21 cellular contexts compared by ENCODE assay signal in the genomic region with DNA sequence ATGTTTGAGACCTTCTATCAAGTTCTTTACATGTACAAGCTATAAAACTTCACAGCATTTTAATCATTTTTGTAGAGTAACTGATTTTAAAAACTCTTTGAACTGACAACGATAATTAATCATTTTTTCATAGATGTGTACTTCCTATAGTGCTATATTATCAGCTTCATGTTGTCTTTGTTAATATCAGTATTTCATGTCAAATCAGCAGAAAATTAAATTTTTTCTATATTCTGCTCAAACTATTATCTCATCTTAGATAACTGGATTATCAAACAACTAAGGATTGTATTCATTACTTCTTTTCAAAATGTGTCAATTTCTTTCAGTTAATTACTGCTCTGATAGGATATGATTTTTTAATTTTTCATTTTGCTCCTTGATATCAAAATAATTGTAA.
DNase-seq lines count a peak whose midpoint lies in the region; ATAC-seq, FAIRE-seq and TF ChIP-seq lines count a peak whose summit lies in the region.
"Had no signal": no experiment of that assay in that cellular context is flagged by ENCODE, and none has a peak within 500 bp of the region (broad histone marks: within the 10 kb centered on the region; RNA-seq: fewer than 3 reads in every experiment).

No MANE protein-coding gene starts in this region.

- TF ChIP-seq RAD21 in HepG2 (CRISPR knock-in tag; IDR thresholded peaks at IDR 0.05) = no peak

- no peak overlapping the region for H3K27ac Mint-ChIP-seq in CD4-positive, alpha-beta memory T cell
- H3K27ac Mint-ChIP-seq: CD14-positive monocyte; CD4-positive, CD25-positive, alpha-beta regulatory T cell; CD8-positive, alpha-beta T cell had no signal

- no peaks in the 10 kb centered on the region for H4K20me1 ChIP-seq in HepG2 (ENCODE audit: insufficient read depth, low read length)
- H4K20me1 ChIP-seq: BLaER1 had no signal

- 0% methylated on average over 1 of the region's 1 CpG for WGBS in HepG2 (ENCODE audit: low lambda C conversion rate)
- WGBS in right lobe of liver (ENCODE audit: insufficient coverage, low coverage, low lambda C conversion rate, missing lambda C conversion rate) = 38% methylated on average over 1 of the region's 1 CpG

- H3K36me3 Mint-ChIP-seq in CD4-positive, alpha-beta memory T cell = no peaks in the 10 kb centered on the region
- H3K36me3 Mint-ChIP-seq: CD14-positive monocyte; CD4-positive, CD25-positive, alpha-beta regulatory T cell; CD8-positive, alpha-beta T cell had no signal

- no peak overlapping the region for H3K4me3 Mint-ChIP-seq in CD4-positive, alpha-beta memory T cell
- H3K4me3 Mint-ChIP-seq: CD14-positive monocyte; CD4-positive, CD25-positive, alpha-beta regulatory T cell; CD8-positive, alpha-beta T cell had no signal

- POLR2A ChIA-PET in HepG2 (lab: Yijun Ruan, JAX) = no interaction called here
- POLR2A ChIA-PET in CD4-positive, alpha-beta memory T cell (lab: Charles Lee; ENCODE audit: partially characterized antibody) = no interaction called here

- H3K36me3 ChIP-seq in HepG2 (replicated peaks in 1 of 2; ENCODE audit: control insufficient read depth in 1 of 2, insufficient read depth in 2 of 2, low read length in 2 of 2) (no peaks in the 10 kb centered on the region), right lobe of liver (no peaks in the 10 kb centered on the region)
- no peaks in the 10 kb centered on the region for H3K36me3 ChIP-seq in CD4-positive, alpha-beta memory T cell (ENCODE audit: insufficient read depth, low read length)
- H3K36me3 ChIP-seq: BE2C, BLaER1 had no signal

- ATAC-seq in HepG2 = no peak
- no peak for ATAC-seq in right lobe of liver
- ATAC-seq: CD8-positive, alpha-beta T cell had no signal

- no TSS peak for BruUV-seq in HepG2 (replicated peaks; lab: Mats Ljungman, UMichigan)

- no peaks in the 10 kb centered on the region for H3K27me3 ChIP-seq in HepG2 (ENCODE audit: control insufficient read depth in 1 of 2, insufficient read depth in 2 of 2, low read length in 2 of 2)
- H3K27me3 ChIP-seq in right lobe of liver = no peaks in the 10 kb centered on the region
- H3K27me3 ChIP-seq in CD4-positive, alpha-beta memory T cell (ENCODE audit: insufficient read depth, low read length) = no peaks in the 10 kb centered on the region
- H3K27me3 ChIP-seq: BE2C, BLaER1 had no signal

- no peaks in the 10 kb centered on the region for H3K9me3 ChIP-seq in HepG2 (ENCODE audit: low read length)
- H3K9me3 ChIP-seq in right lobe of liver = no peaks in the 10 kb centered on the region
- H3K9me3 ChIP-seq in CD4-positive, alpha-beta memory T cell (ENCODE audit: control insufficient read depth in 1 of 2, low read length in 2 of 2) = no peaks in the 10 kb centered on the region
- H3K9me3 ChIP-seq: BE2C, BLaER1, Caco-2 had no signal

- H2AFZ ChIP-seq in HepG2 (ENCODE audit: low read length) = no peak overlapping the region

- H3K27ac ChIP-seq in HepG2 (ENCODE audit: extremely low read length, insufficient read depth, low read length) (no peak overlapping the region), right lobe of liver (no peak overlapping the region)
- no peak overlapping the region for H3K27ac ChIP-seq in CD4-positive, alpha-beta memory T cell (ENCODE audit: low read depth, low read length)
- H3K27ac ChIP-seq: 22Rv1, BLaER1 had no signal

- TF ChIP-seq POLR2A in HepG2 (IDR thresholded peaks at IDR 0.05; ENCODE audit: insufficient read depth in 1 of 2, low read depth in 2 of 2, low read length in 2 of 2) (no peak), right lobe of liver (IDR thresholded peaks at IDR 0.05) (no peak)

- no peaks in the 10 kb centered on the region for H3K79me2 ChIP-seq in HepG2 (ENCODE audit: insufficient read depth, low read length)

- no peaks in the 10 kb centered on the region for H3K4me1 Mint-ChIP-seq in CD4-positive, alpha-beta memory T cell
- H3K4me1 Mint-ChIP-seq: CD14-positive monocyte; CD4-positive, CD25-positive, alpha-beta regulatory T cell had no signal

- FAIRE-seq in HepG2 (lab: Jason Lieb, UNC) (no peak), TTC549 (lab: Jason Lieb, UNC) (peak; percentile 5), endometrium (lab: Jason Lieb, UNC) (peak; percentile 21)
- FAIRE-seq: G401.6, GM12891, GM19239 had no signal

- no peak overlapping the region for H3K4me3 ChIP-seq in HepG2 (replicated peaks in 1 of 3; ENCODE audit: insufficient read depth in 1 of 3, low read depth in 2 of 3, low read length in 3 of 3)
- no peak overlapping the region for H3K4me3 ChIP-seq in right lobe of liver
- H3K4me3 ChIP-seq in CD4-positive, alpha-beta memory T cell (ENCODE audit: low read length in 2 of 2) = no peak overlapping the region
- H3K4me3 ChIP-seq: BLaER1 had no signal

- CTCF ChIA-PET in HepG2 (lab: Yijun Ruan, JAX; ENCODE audit: low intra/inter-chr PET ratio, low total read pairs) = no interaction called here
- CTCF ChIA-PET in CD4-positive, alpha-beta memory T cell (lab: Charles Lee; ENCODE audit: partially characterized antibody) = no interaction called here

- in situ Hi-C loops in HepG2 (cut with HindIII; ENCODE audit: extremely low pct_ligation_motif_present, low pct_unique_long_range_greater_than_20kb) = no loop called here

- no peaks in the 10 kb centered on the region for H3K27me3 Mint-ChIP-seq in CD4-positive, alpha-beta memory T cell
- H3K27me3 Mint-ChIP-seq: CD4-positive, CD25-positive, alpha-beta regulatory T cell had no signal

- intact Hi-C loops in HepG2 (cut with micrococcal nuclease; ENCODE audit: unreplicated experiment) (no loop called here), right lobe of liver (cut with DNase I) (no loop called here)
- intact Hi-C loops in CD4-positive, alpha-beta memory T cell (cut with micrococcal nuclease) = no loop called here

- no peak overlapping the region for H3K4me2 ChIP-seq in HepG2 (ENCODE audit: low read depth, low read length)
- H3K4me2 ChIP-seq: BLaER1 had no signal

- no peak overlapping the region for H3K9ac ChIP-seq in HepG2 (ENCODE audit: insufficient read depth, low read depth, low read length)
- H3K9ac ChIP-seq: BLaER1 had no signal

- TF ChIP-seq EP300 in HepG2 (IDR thresholded peaks at IDR 0.05; ENCODE audit: low read depth in 2 of 2, low read length in 2 of 2) = no peak
- no peak for TF ChIP-seq EP300 in HepG2 (CRISPR knock-in tag; IDR thresholded peaks at IDR 0.05; ENCODE audit: borderline replicate concordance)

- no peaks in the 10 kb centered on the region for H3K4me1 ChIP-seq in HepG2 (ENCODE audit: insufficient read depth, low read length)
- no peaks in the 10 kb centered on the region for H3K4me1 ChIP-seq in right lobe of liver
- no peaks in the 10 kb centered on the region for H3K4me1 ChIP-seq in CD4-positive, alpha-beta memory T cell (ENCODE audit: insufficient read depth, low read length)
- H3K4me1 ChIP-seq: BE2C, BLaER1, Caco-2 had no signal

- TF ChIP-seq CTCF in HepG2 (CRISPR knock-in tag; IDR thresholded peaks at IDR 0.05) (no peak), right lobe of liver (IDR thresholded peaks at IDR 0.05) (no peak)

- no peak for DNase-seq in HepG2 (ENCODE audit: low spot score)
- no peak for DNase-seq in right lobe of liver
- DNase-seq in CD4-positive, alpha-beta memory T cell = no peak
- DNase-seq in D341Med (ENCODE audit: low spot score) = no peak
- DNase-seq: ACHN; BE2C; C1 segment of cervical spinal cord; Caco-2; Calu3; CD4-positive, CD25-positive, alpha-beta regulatory T cell; CD8-positive, alpha-beta T cell; DMS79 treated with DMSO at 0.1 percent for 48 hours; GF-D8 had no signal

- H3K9me3 Mint-ChIP-seq in CD4-positive, alpha-beta memory T cell = peaks cover 0 to 7% (median 2%) of the 10 kb centered on the region in 8 donors

TF ChIP-seq in HepG2, 621 proteins besides CTCF, POLR2A, EP300 and RAD21:
- TF ChIP-seq MAFF (IDR thresholded peaks at IDR 0.05; ENCODE audit: low read depth, low read length) (peak; percentile 33; the same call in 1 of the 2 replicates), MAFK (conservative IDR thresholded peaks at IDR 0.05 in 1 of 2, IDR thresholded peaks at IDR 0.05 in 1 of 2; ENCODE audit: low read length in 2 of 2) (peak in 1 of 2 experiments; percentile 56; a peak in 2 of 4 replicates), NCOA5 (CRISPR knock-in tag; IDR thresholded peaks at IDR 0.05) (no peak), IKZF1 (IDR thresholded peaks at IDR 0.05) (no peak)
